Comparison of ENCODE assay signal across 1 cellular context in genomic region chr4:57265831-57266582, GRCh38.
TF ChIP-seq lines count a peak whose summit lies in the region.

No MANE protein-coding gene starts in this region.

TF ChIP-seq in IMR-90, 13 proteins besides CTCF, POLR2A, EP300 and RAD21 (continued from another document):
- TF ChIP-seq, protein P1, sequence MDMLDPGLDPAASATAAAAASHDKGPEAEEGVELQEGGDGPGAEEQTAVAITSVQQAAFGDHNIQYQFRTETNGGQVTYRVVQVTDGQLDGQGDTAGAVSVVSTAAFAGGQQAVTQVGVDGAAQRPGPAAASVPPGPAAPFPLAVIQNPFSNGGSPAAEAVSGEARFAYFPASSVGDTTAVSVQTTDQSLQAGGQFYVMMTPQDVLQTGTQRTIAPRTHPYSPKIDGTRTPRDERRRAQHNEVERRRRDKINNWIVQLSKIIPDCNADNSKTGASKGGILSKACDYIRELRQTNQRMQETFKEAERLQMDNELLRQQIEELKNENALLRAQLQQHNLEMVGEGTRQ (IDR thresholded peaks at IDR 0.05; ENCODE audit: low read depth, low read length), result no peak
- TF ChIP-seq NFE2L2 (IDR thresholded peaks at IDR 0.05; ENCODE audit: low read depth, low read length), result no peak
